ENCODE assay signal across 15 cellular contexts in the genomic region with DNA sequence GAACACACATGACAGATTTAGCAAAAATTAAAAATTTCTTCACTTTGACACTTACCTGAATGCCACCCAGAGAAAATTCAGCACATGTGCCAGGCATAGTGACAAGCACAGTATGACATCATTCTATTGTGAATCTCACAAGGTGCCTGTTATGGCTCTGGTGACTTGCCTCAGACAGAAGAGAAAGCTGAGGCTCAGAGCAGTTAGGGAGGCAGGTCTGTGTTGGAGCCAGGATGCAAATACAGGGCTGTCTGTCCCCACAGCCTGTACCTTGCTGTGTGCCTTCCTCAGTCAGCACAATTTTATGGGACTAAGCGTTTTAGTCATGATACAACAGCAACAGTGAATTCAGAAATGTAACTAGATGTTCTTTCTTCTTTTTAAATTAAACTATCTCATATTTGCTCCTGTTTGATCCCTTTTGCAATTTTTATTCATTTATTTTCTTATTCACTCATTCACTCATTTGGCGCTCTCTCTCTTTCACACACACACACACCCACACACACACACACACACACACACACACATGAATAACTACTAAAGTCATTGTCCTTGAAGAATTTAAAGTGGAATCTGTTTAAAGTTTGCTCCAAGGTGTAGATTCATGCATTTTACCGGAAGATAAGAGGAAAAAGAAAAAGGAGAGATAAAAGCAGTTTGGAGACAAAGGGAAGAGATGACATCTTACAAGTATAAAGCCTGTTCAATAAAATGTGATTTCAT. TPM values are rescaled to one million over a fixed set of nuclear protein-coding genes. Genes with fewer than 3 reads are reported as not detected.
DNase-seq lines count a peak whose midpoint lies in the region; ATAC-seq and TF ChIP-seq lines count a peak whose summit lies in the region.
"Had no signal": no experiment of that assay in that cellular context is flagged by ENCODE, and none has a peak within 500 bp of the region (broad histone marks: within the 10 kb centered on the region; RNA-seq: fewer than 3 reads in every experiment).

No MANE protein-coding gene starts in this region.

- no peaks in the 10 kb centered on the region for H3K4me1 Mint-ChIP-seq in activated naive CD4-positive, alpha-beta T cell treated with anti-CD3 and anti-CD28 coated beads, Interleukin-2, amount 10 ng/mL, durations not matched to agents 7 days and 5 days

- H3K36me3 Mint-ChIP-seq in activated naive CD4-positive, alpha-beta T cell treated with anti-CD3 and anti-CD28 coated beads, Interleukin-2, amount 10 ng/mL, durations not matched to agents 7 days and 5 days = no peaks in the 10 kb centered on the region
- H3K36me3 Mint-ChIP-seq: CD4-positive, alpha-beta memory T cell had no signal

- H3K4me3 Mint-ChIP-seq in activated naive CD4-positive, alpha-beta T cell treated with anti-CD3 and anti-CD28 coated beads, Interleukin-2, amount 10 ng/mL, durations not matched to agents 7 days and 5 days = no peak overlapping the region
- H3K4me3 Mint-ChIP-seq: CD4-positive, alpha-beta memory T cell had no signal

- no peaks in the 10 kb centered on the region for H3K27me3 Mint-ChIP-seq in activated naive CD4-positive, alpha-beta T cell treated with anti-CD3 and anti-CD28 coated beads, Interleukin-2, amount 10 ng/mL, durations not matched to agents 7 days and 5 days

- no peaks in the 10 kb centered on the region for H3K27me3 ChIP-seq in MG63

- H3K9me3 ChIP-seq in mucosa of descending colon (no peaks in the 10 kb centered on the region), MG63 (no peaks in the 10 kb centered on the region; the same call in 1 of the 2 replicates)

- intact Hi-C loops in left ventricle myocardium superior (cut with micrococcal nuclease) = no loop called here
- intact Hi-C loops in mucosa of descending colon (cut with DNase I, micrococcal nuclease) = no loop called here
- intact Hi-C loops in posterior cingulate gyrus (cut with DNase I) = no loop called here

- no peak for TF ChIP-seq CTCF in mucosa of descending colon (IDR thresholded peaks at IDR 0.05)

- H3K36me3 ChIP-seq in mucosa of descending colon (ENCODE audit: low read depth) (no peaks in the 10 kb centered on the region), MG63 (no peaks in the 10 kb centered on the region)

- peaks cover 2% of the 10 kb centered on the region for H3K4me1 ChIP-seq in mucosa of descending colon (ENCODE audit: low read depth)

- H3K27ac Mint-ChIP-seq in activated naive CD4-positive, alpha-beta T cell treated with anti-CD3 and anti-CD28 coated beads, Interleukin-2, amount 10 ng/mL, durations not matched to agents 7 days and 5 days = no peak overlapping the region
- H3K27ac Mint-ChIP-seq: CD4-positive, alpha-beta memory T cell had no signal

- peak; percentile 13 for DNase-seq in D341Med (ENCODE audit: low spot score)
- peak; percentile 43 for DNase-seq in OCI-M1 (lab: John Stamatoyannopoulos, UW)
- no peak for DNase-seq in left ventricle myocardium superior
- no peak for DNase-seq in mucosa of descending colon
- no peak for DNase-seq in posterior cingulate gyrus
- DNase-seq in NCI-H1930 (lab: John Stamatoyannopoulos, UW) = no peak
- DNase-seq in MG63 = no peak
- DNase-seq in activated naive CD4-positive, alpha-beta T cell treated with anti-CD3 and anti-CD28 coated beads, Interleukin-2, amount 10 ng/mL, durations not matched to agents 7 days and 5 days = no peak
- DNase-seq: CD4-positive, alpha-beta memory T cell; DMS79; H7; Kasumi-1; NCI-H187; NCI-H446 treated with DMSO at 0.1 percent for 48 hours had no signal

- peaks cover 4% of the 10 kb centered on the region for H3K9me3 Mint-ChIP-seq in activated naive CD4-positive, alpha-beta T cell treated with anti-CD3 and anti-CD28 coated beads, Interleukin-2, amount 10 ng/mL, durations not matched to agents 7 days and 5 days

- ATAC-seq in left ventricle myocardium superior (peak; percentile 72), mucosa of descending colon (peak; percentile 12)

- CTCF ChIA-PET in activated naive CD4-positive, alpha-beta T cell treated with anti-CD3 and anti-CD28 coated beads, Interleukin-2, amount 10 ng/mL, durations not matched to agents 7 days and 5 days (lab: Charles Lee) = no interaction called here

- H3K4me3 ChIP-seq in mucosa of descending colon = no peak overlapping the region
- no peak overlapping the region for H3K4me3 ChIP-seq in MG63

RNA-seq across cellular contexts. Expression of a gene that starts 37.9 kb away (rescaled TPM):
- not detected for total RNA-seq in left ventricle myocardium superior
- not detected for total RNA-seq in mucosa of descending colon
- not detected in 2 replicates for total RNA-seq in MG63 (2014; rRNA removed; shearing (Covaris generic); ENCODE audit: low replicate concordance)
- total RNA-seq: A172; CD4-positive, alpha-beta memory T cell; H7 had no signal

Comparison
In these comparisons a context has a peak if more than half of its experiments do, and no peak if none do; other contexts are left out.
1. DNase-seq: peak in D341Med (single experiment) and OCI-M1 (single experiment); none in left ventricle myocardium superior (single experiment), mucosa of descending colon (0 of 3), posterior cingulate gyrus (0 of 10), NCI-H1930 (0 of 2), MG63 (single experiment) and activated naive CD4-positive, alpha-beta T cell treated with anti-CD3 and anti-CD28 coated beads, Interleukin-2, amount 10 ng/mL, durations not matched to agents 7 days and 5 days (single experiment).